13 cellular contexts compared by ENCODE assay signal in the genomic region with DNA sequence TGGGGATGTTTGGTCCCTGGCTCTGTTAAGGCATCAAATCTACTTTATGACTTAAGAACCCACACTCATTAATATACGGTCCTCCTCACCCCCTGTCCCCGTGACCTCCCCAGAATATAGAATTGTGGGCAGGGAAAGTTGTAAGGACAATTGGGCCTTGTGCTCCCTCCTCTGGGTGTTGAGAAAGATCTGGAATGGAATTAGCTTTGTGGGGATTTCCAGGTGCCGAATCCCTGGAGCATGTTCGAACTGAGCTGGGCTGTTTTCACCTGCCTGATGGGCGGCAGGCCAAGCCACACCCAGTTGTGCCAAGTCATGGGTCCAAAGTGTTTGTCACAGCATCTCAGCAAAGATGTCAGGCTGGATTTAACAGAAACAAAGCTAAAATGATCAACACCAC.
A peak's percentile ranks its signal among the peaks of the same experiment; 100 is the strongest.
DNase-seq lines count a peak whose midpoint lies in the region; ATAC-seq, FAIRE-seq and TF ChIP-seq lines count a peak whose summit lies in the region.
"Had no signal": no experiment of that assay in that cellular context is flagged by ENCODE, and none has a peak within 500 bp of the region (broad histone marks: within the 10 kb centered on the region; RNA-seq: fewer than 3 reads in every experiment).

No MANE protein-coding gene starts in this region.

- BruUV-seq in PC-3 (replicated peaks; lab: Mats Ljungman, UMichigan): no TSS peak

- H3K36me3 ChIP-seq in PC-3 (ENCODE audit: low read depth, low read length) (no peaks in the 10 kb centered on the region), prostate gland (no peaks in the 10 kb centered on the region), upper lobe of left lung (no peaks in the 10 kb centered on the region)
- H3K36me3 ChIP-seq: adrenal gland had no signal

- FAIRE-seq in GM12891 (lab: Jason Lieb, UNC): peak; percentile 5

- H3K4me3 ChIP-seq in PC-3 (ENCODE audit: low read length) (no peak overlapping the region), prostate gland (no peak overlapping the region), upper lobe of left lung (no peak overlapping the region)
- H3K4me3 ChIP-seq: adrenal gland had no signal

- intact Hi-C loops in PC-3 (cut with micrococcal nuclease) (loop anchor here (5.0 kb wide), 1 partner anchor 252 kb away; no protein-coding TSS in a partner anchor), prostate gland (cut with DNase I) (loop anchor here (5.0 kb wide), 2 partner anchors 127 to 418 kb away; no protein-coding TSS in a partner anchor)

- H3K27me3 ChIP-seq in PC-3 (ENCODE audit: low read length) (no peaks in the 10 kb centered on the region), prostate gland (replicated peaks; ENCODE audit: insufficient read depth) (no peaks in the 10 kb centered on the region), upper lobe of left lung (no peaks in the 10 kb centered on the region)
- H3K27me3 ChIP-seq: adrenal gland had no signal

- H3K9ac ChIP-seq in PC-3 (ENCODE audit: low read length): peak overlapping the region; percentile 65

- H3K27ac ChIP-seq in PC-3 (ENCODE audit: low read length) (peak overlapping the region; percentile 89), prostate gland (peak overlapping the region in 1 of 2 donors; percentile 24), upper lobe of left lung (no peak overlapping the region)
- H3K27ac ChIP-seq: adrenal gland had no signal

- no peak for TF ChIP-seq CTCF in PC-3 (conservative IDR thresholded peaks at IDR 0.05; ENCODE audit: low read depth, low read length)
- no peak for TF ChIP-seq CTCF in prostate gland (IDR thresholded peaks at IDR 0.05)
- no peak for TF ChIP-seq CTCF in upper lobe of left lung (IDR thresholded peaks at IDR 0.05)

- H3F3A ChIP-seq in PC-3 (ENCODE audit: low read length, unreplicated experiment): no peaks in the 10 kb centered on the region

- ATAC-seq in PC-3 (no peak), esophagus mucosa (peak; percentile 67), upper lobe of left lung (ENCODE audit: low FRiP score in 2 of 2) (no peak), GM19467 (IDR thresholded peaks at IDR 0.05; ENCODE audit: unreplicated experiment) (no peak)
- ATAC-seq: right cardiac atrium had no signal

- 41% methylated on average over 5 of the region's 5 CpGs for whole genome bisulfite sequencing in prostate gland
- WGBS in upper lobe of left lung, 2 donors: 69 to 84% methylated on average over 5 of the region's 5 CpGs

- no peaks in the 10 kb centered on the region for H3K79me2 ChIP-seq in PC-3 (ENCODE audit: low read length)

- H3K4me2 ChIP-seq in PC-3 (ENCODE audit: low read length): 0 out of 2 replicates have a peak overlapping the region, but pooled peaks have one; percentile 20

- CTCF ChIA-PET in PC-3 (lab: Charles Lee): no interaction called here

- TF ChIP-seq POLR2A in GM12891 (IDR thresholded peaks at IDR 0.05; ENCODE audit: low read depth, low read length) (no peak), prostate gland (IDR thresholded peaks at IDR 0.05) (no peak), upper lobe of left lung (IDR thresholded peaks at IDR 0.05) (no peak)

- H3K4me1 ChIP-seq in PC-3 (ENCODE audit: insufficient read depth, low read length): peaks cover 36% of the 10 kb centered on the region
- no peaks in the 10 kb centered on the region for H3K4me1 ChIP-seq in prostate gland (replicated peaks)
- peaks cover 12 to 14% (median 14%) of the 10 kb centered on the region in 4 donors for H3K4me1 ChIP-seq in upper lobe of left lung

- H3K9me2 ChIP-seq in PC-3 (replicated peaks; ENCODE audit: low read length): no peaks in the 10 kb centered on the region

- TF ChIP-seq EP300 in upper lobe of left lung (IDR thresholded peaks at IDR 0.05): no peak

- H3K9me3 ChIP-seq in PC-3 (ENCODE audit: low read length): no peaks in the 10 kb centered on the region
- no peaks in the 10 kb centered on the region for H3K9me3 ChIP-seq in prostate gland
- H3K9me3 ChIP-seq in upper lobe of left lung: no peaks in the 10 kb centered on the region
- H3K9me3 ChIP-seq: adrenal gland had no signal

- peak overlapping the region; percentile 41; the same call in 1 of the 2 replicates for H2AFZ ChIP-seq in PC-3 (ENCODE audit: low read length)

- no peak for DNase-seq in GM12891 (ENCODE audit: insufficient read length, low spot score)
- DNase-seq in PC-3: peak; percentile 47
- DNase-seq in prostate gland (ENCODE audit: low spot score): peak; percentile 46
- no peak for DNase-seq in stimulated activated CD4-positive, alpha-beta T cell treated with anti-CD3 and anti-CD28 coated beads, Interleukin-4, amount 100 ng/mL, for 1 hour
- no peak for DNase-seq in kidney glomerular epithelial cell (lab: John Stamatoyannopoulos, UW)
- no peak for DNase-seq in upper lobe of left lung
- DNase-seq: adrenal gland; effector memory CD4-positive, alpha-beta T cell; GF-D8; NCI-H146; right cardiac atrium had no signal

- POLR2A ChIA-PET in PC-3 (lab: Charles Lee; ENCODE audit: unreplicated experiment): no interaction called here

- no peaks in the 10 kb centered on the region for H4K20me1 ChIP-seq in PC-3 (ENCODE audit: low read length)

TF ChIP-seq in GM12891, 5 proteins besides CTCF, POLR2A, EP300 and RAD21:
- TF ChIP-seq POLR2AphosphoS5 (IDR thresholded peaks at IDR 0.05; ENCODE audit: low read depth, low read length): no peak
- no peak for TF ChIP-seq SPI1 (IDR thresholded peaks at IDR 0.05; ENCODE audit: low read depth, low read length)
- TF ChIP-seq POU2F2 (IDR thresholded peaks at IDR 0.05; ENCODE audit: low read depth, low read length): no peak
- TF ChIP-seq PAX5 (IDR thresholded peaks at IDR 0.05; ENCODE audit: insufficient read depth, low read length, severe bottlenecking): no peak
- TF ChIP-seq TAF1 (IDR thresholded peaks at IDR 0.05; ENCODE audit: low read depth, low read length): no peak

Comparison
In these comparisons a context has a peak if more than half of its experiments do, and no peak if none do; other contexts are left out.
1. DNase-seq: peak in PC-3 (single experiment) and prostate gland (single experiment); none in GM12891 (single experiment), stimulated activated CD4-positive, alpha-beta T cell treated with anti-CD3 and anti-CD28 coated beads, Interleukin-4, amount 100 ng/mL, for 1 hour (single experiment), kidney glomerular epithelial cell (single experiment) and upper lobe of left lung (0 of 2).